23 cellular contexts compared by ENCODE assay signal in the genomic region with DNA sequence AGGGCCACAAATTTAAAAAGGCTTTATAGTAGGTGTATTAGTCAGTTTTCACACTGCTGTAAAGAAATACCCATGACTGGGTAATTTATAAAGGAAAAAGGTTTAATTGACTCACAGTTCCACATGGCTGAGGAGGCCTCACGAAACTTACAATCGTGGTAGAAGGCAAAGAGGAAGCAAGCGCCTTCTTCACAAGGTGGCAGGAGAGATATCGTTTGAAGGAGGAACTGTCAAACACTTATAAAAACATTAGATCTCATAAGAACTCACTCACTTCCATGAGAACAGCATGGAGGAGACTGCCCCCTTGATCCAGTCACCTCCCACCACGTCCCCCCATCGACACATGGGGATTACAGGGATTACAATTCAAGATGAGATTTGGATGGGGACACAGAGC.
"Had no signal": no experiment of that assay in that cellular context is flagged by ENCODE, and none has a peak within 500 bp of the region (broad histone marks: within the 10 kb centered on the region; RNA-seq: fewer than 3 reads in every experiment).

No MANE protein-coding gene starts in this region.

- H3K36me3 Mint-ChIP-seq: activated naive CD4-positive, alpha-beta T cell treated with anti-CD3 and anti-CD28 coated beads, Interleukin-2, amount 50 U/mL, for 24 hours had no signal

- H3K27me3 ChIP-seq: breast epithelium, colonic mucosa had no signal

- H3K27ac ChIP-seq: breast epithelium, colonic mucosa, VCaP had no signal

- H3K4me3 Mint-ChIP-seq: activated CD4-positive, alpha-beta T cell treated with anti-CD3 and anti-CD28 coated beads for 36 hours; activated CD8-positive, alpha-beta T cell treated with anti-CD3 and anti-CD28 coated beads for 36 hours; activated naive CD4-positive, alpha-beta T cell treated with anti-CD3 and anti-CD28 coated beads, Interleukin-2, amount 50 U/mL, for 24 hours had no signal

- H3K4me1 ChIP-seq: breast epithelium, colonic mucosa had no signal

- DNase-seq: activated CD4-positive, alpha-beta T cell treated with anti-CD3 and anti-CD28 coated beads for 36 hours; activated CD8-positive, alpha-beta memory T cell treated with anti-CD3 and anti-CD28 coated beads, Interleukin-2, amount 50 U/mL, for 4 hours; activated CD8-positive, alpha-beta T cell treated with anti-CD3 and anti-CD28 coated beads for 36 hours; aorta; caudate nucleus; colonic mucosa; Karpas-422; MM.1S; NCI-H1092; NCI-H1417; NCI-H1930; NCI-H2107; NCI-H2171 treated with DMSO at 0.1 percent for 48 hours; NCI-H226; NCI-H526; NCI-H774; NK-92 treated with Interleukin-12 subunit alpha and Interleukin-12 subunit beta, amount 100 ng/mL, for 24 hours; PC-3; SHP77 treated with DMSO at 0.1 percent for 48 hours; T-helper 1 cell had no signal

- ATAC-seq: activated CD4-positive, alpha-beta T cell treated with anti-CD3 and anti-CD28 coated beads for 36 hours; activated CD8-positive, alpha-beta T cell treated with anti-CD3 and anti-CD28 coated beads for 36 hours; PC-3 had no signal

- H3K9me3 Mint-ChIP-seq: activated CD8-positive, alpha-beta T cell treated with anti-CD3 and anti-CD28 coated beads for 36 hours; activated naive CD4-positive, alpha-beta T cell treated with anti-CD3 and anti-CD28 coated beads, Interleukin-2, amount 50 U/mL, for 24 hours had no signal

- H3K27ac Mint-ChIP-seq: activated CD4-positive, alpha-beta T cell treated with anti-CD3 and anti-CD28 coated beads for 36 hours; activated CD8-positive, alpha-beta T cell treated with anti-CD3 and anti-CD28 coated beads for 36 hours; activated naive CD4-positive, alpha-beta T cell treated with anti-CD3 and anti-CD28 coated beads, Interleukin-2, amount 50 U/mL, for 24 hours had no signal

- H3K4me3 ChIP-seq: breast epithelium, colonic mucosa had no signal

- H3K36me3 ChIP-seq: breast epithelium, colonic mucosa had no signal

- H3K4me1 Mint-ChIP-seq: activated CD4-positive, alpha-beta T cell treated with anti-CD3 and anti-CD28 coated beads for 36 hours; activated naive CD4-positive, alpha-beta T cell treated with anti-CD3 and anti-CD28 coated beads, Interleukin-2, amount 50 U/mL, for 24 hours had no signal
